ENCODE assay signal across 22 cellular contexts in the genomic region with DNA sequence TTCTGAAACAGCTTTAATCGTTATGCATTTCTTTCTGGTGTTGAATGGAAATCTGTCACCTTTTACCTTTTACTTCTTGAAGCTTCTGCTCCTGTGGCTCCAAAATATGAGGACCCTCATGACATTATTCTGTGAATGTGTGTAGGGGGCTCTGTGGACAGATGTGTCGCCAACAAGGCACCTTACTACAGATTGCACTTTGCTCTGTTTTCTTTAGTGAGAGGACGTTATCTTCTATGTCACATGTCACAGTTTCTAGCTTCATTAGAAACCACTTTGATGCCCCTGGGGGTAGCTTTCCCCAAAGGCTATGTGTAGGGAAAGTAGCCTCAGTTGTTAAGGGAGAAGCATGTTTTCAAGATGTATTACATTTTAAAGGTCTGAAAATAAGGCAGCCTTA.
"Had no signal": no experiment of that assay in that cellular context is flagged by ENCODE, and none has a peak within 500 bp of the region (broad histone marks: within the 10 kb centered on the region; RNA-seq: fewer than 3 reads in every experiment).

No MANE protein-coding gene starts in this region.

- ATAC-seq: activated CD8-positive, alpha-beta T cell treated with anti-CD3 and anti-CD28 coated beads, Interleukin-2, amount 10 ng/mL, durations not matched to agents 7 days and 5 days; activated naive CD4-positive, alpha-beta T cell treated with anti-CD3 and anti-CD28 coated beads, Interleukin-2, amount 50 U/mL, for 72 hours; activated T-cell treated with anti-CD3 and anti-CD28 coated beads, Interleukin-2, amount 50 U/mL, for 4 hours; Panc1 had no signal

- H3K4me1 ChIP-seq: adrenal gland, SJCRH30 had no signal

- FAIRE-seq: bronchial epithelial cell, TTC549 had no signal

- H3K4me3 Mint-ChIP-seq: activated CD4-positive, alpha-beta T cell treated with anti-CD3 and anti-CD28 coated beads, Interleukin-2, amount 10 ng/mL, durations not matched to agents 24 days and 14 days; activated CD8-positive, alpha-beta T cell treated with anti-CD3 and anti-CD28 coated beads, Interleukin-2, amount 10 ng/mL, durations not matched to agents 7 days and 5 days; activated naive CD4-positive, alpha-beta T cell treated with anti-CD3 and anti-CD28 coated beads for 36 hours; activated T-cell treated with anti-CD3 and anti-CD28 coated beads, Interleukin-2, amount 50 U/mL, for 4 hours; activated T-helper 1 cell treated with anti-CD3 and anti-CD28 coated beads, Interleukin-12 subunit alpha, Interleukin-12 subunit beta, Interleukin-2, Interleukin-4 antibody, amounts not matched to agents 30 ng/mL and 10 ng/mL and 1 ng/mL, durations not matched to agents 14 hours and 24 hours and 36 hours; brain had no signal

- H3K4me1 Mint-ChIP-seq: activated CD4-positive, alpha-beta T cell treated with anti-CD3 and anti-CD28 coated beads, Interleukin-2, amount 10 ng/mL, durations not matched to agents 24 days and 14 days had no signal

- H3K36me3 ChIP-seq: adrenal gland, SJCRH30 had no signal

- H3K27me3 Mint-ChIP-seq: brain had no signal

- H3K9me3 ChIP-seq: adrenal gland, SJCRH30 had no signal

- DNase-seq: activated CD4-positive, alpha-beta T cell treated with anti-CD3 and anti-CD28 coated beads, Interleukin-2, amount 50 U/mL, for 4 hours; activated CD8-positive, alpha-beta T cell treated with anti-CD3 and anti-CD28 coated beads, Interleukin-2, amount 10 ng/mL, durations not matched to agents 7 days and 5 days; activated gamma-delta T cell treated with Interleukin-2 at 50 U/mL for 16 hours; activated naive CD4-positive, alpha-beta T cell treated with anti-CD3 and anti-CD28 coated beads for 36 hours; activated T-cell treated with anti-CD3 and anti-CD28 coated beads, Interleukin-2, amount 50 U/mL, for 4 hours; cerebellar nuclear complex; Karpas-422; NCI-H1436; NCI-H1694; NCI-H1930; SHP77; T1000 had no signal

- H3K36me3 Mint-ChIP-seq: activated naive CD4-positive, alpha-beta T cell treated with anti-CD3 and anti-CD28 coated beads, Interleukin-2, amount 50 U/mL, for 72 hours; brain had no signal

- H3K27ac Mint-ChIP-seq: activated CD4-positive, alpha-beta T cell treated with anti-CD3 and anti-CD28 coated beads, Interleukin-2, amount 10 ng/mL, durations not matched to agents 24 days and 14 days; activated CD8-positive, alpha-beta T cell treated with anti-CD3 and anti-CD28 coated beads, Interleukin-2, amount 10 ng/mL, durations not matched to agents 7 days and 5 days; activated naive CD4-positive, alpha-beta T cell treated with anti-CD3 and anti-CD28 coated beads for 36 hours; activated naive CD4-positive, alpha-beta T cell treated with anti-CD3 and anti-CD28 coated beads, Interleukin-2, amount 50 U/mL, for 72 hours; activated T-helper 1 cell treated with anti-CD3 and anti-CD28 coated beads, Interleukin-12 subunit alpha, Interleukin-12 subunit beta, Interleukin-2, Interleukin-4 antibody, amounts not matched to agents 30 ng/mL and 10 ng/mL and 1 ng/mL, durations not matched to agents 14 hours and 24 hours and 36 hours had no signal

- H3K4me3 ChIP-seq: adrenal gland, SJCRH30, SK-N-MC had no signal

- H3K27me3 ChIP-seq: adrenal gland, SJCRH30 had no signal

- H3K9me3 Mint-ChIP-seq: activated CD4-positive, alpha-beta T cell treated with anti-CD3 and anti-CD28 coated beads, Interleukin-2, amount 10 ng/mL, durations not matched to agents 24 days and 14 days; activated naive CD4-positive, alpha-beta T cell treated with anti-CD3 and anti-CD28 coated beads for 36 hours; activated naive CD4-positive, alpha-beta T cell treated with anti-CD3 and anti-CD28 coated beads, Interleukin-2, amount 50 U/mL, for 72 hours; activated T-cell treated with anti-CD3 and anti-CD28 coated beads, Interleukin-2, amount 50 U/mL, for 4 hours; activated T-helper 1 cell treated with anti-CD3 and anti-CD28 coated beads, Interleukin-12 subunit alpha, Interleukin-12 subunit beta, Interleukin-2, Interleukin-4 antibody, amounts not matched to agents 30 ng/mL and 10 ng/mL and 1 ng/mL, durations not matched to agents 14 hours and 24 hours and 36 hours; brain had no signal

- H3K27ac ChIP-seq: adrenal gland, SJCRH30, SK-N-MC had no signal
